In genomic region chr2:189661148-189661956, GRCh38 we compare ENCODE assay signal across 8 cellular contexts. TPM values are rescaled to one million over a fixed set of nuclear protein-coding genes. Genes with fewer than 3 reads are reported as not detected.
DNase-seq lines count a peak whose midpoint lies in the region; ATAC-seq and TF ChIP-seq lines count a peak whose summit lies in the region.

Gene ASNSD1, plus strand, starts transcription at chr2:189661459. Its CDS starts 4,674 bp downstream, at chr2:189666133.

- WGBS in urinary bladder: under 1% methylated on average over 46 of the region's 46 CpGs

- H3K4me1 ChIP-seq in left ventricle myocardium inferior (peaks cover 38% of the 10 kb centered on the region), urinary bladder (ENCODE audit: insufficient read depth) (peaks cover 3% of the 10 kb centered on the region)

- H3K9me3 Mint-ChIP-seq in progenitor cell of endocrine pancreas (ENCODE audit: low read depth): no peaks in the 10 kb centered on the region

- no peak within 1 kb of the TSS for H3K4me3 Mint-ChIP-seq in progenitor cell of endocrine pancreas (ENCODE audit: low read depth)

- H3K36me3 ChIP-seq in left ventricle myocardium inferior: peaks cover 13% of the 10 kb centered on the region
- no peaks in the 10 kb centered on the region for H3K36me3 ChIP-seq in urinary bladder (ENCODE audit: insufficient read depth)

- H3K4me1 Mint-ChIP-seq in progenitor cell of endocrine pancreas (ENCODE audit: low read depth): peaks cover 11% of the 10 kb centered on the region

- H3K27me3 Mint-ChIP-seq in progenitor cell of endocrine pancreas: no peaks in the 10 kb centered on the region

- H3K4me3 ChIP-seq in left ventricle myocardium inferior: peak within 1 kb of the TSS; percentile 75
- H3K4me3 ChIP-seq in urinary bladder (ENCODE audit: low read depth, low read length): peak within 1 kb of the TSS; percentile 66

- DNase-seq in GM13976 (ENCODE audit: low spot score) (peak; percentile 95), NCI-H146 (lab: John Stamatoyannopoulos, UW) (peak; percentile 98), T-helper 1 cell (peak; percentile 98 to 100 (median 99)), amygdala (lab: John Stamatoyannopoulos, UW) (peak; percentile 77 to 98 (median 93)), left ventricle myocardium inferior (peak; percentile 99), progenitor cell of endocrine pancreas (ENCODE audit: low spot score, unreplicated experiment) (peak; percentile 99)

- in situ Hi-C loops in GM13976 (cut with MboI; ENCODE audit: low sequenced_read_pairs, unreplicated experiment): loop anchor here (25.0 kb wide), 1 partner anchor 401 kb away; the partner anchor contains the start of gene MSTN

- peaks cover 6% of the 10 kb centered on the region for H3K36me3 Mint-ChIP-seq in progenitor cell of endocrine pancreas (ENCODE audit: insufficient read depth)

- peak; percentile 89 for ATAC-seq in HG02870 (IDR thresholded peaks at IDR 0.05; ENCODE audit: unreplicated experiment)

- no peaks in the 10 kb centered on the region for H3K9me3 ChIP-seq in left ventricle myocardium inferior (replicated peaks)

- H3K27ac ChIP-seq in left ventricle myocardium inferior (replicated peaks) (peak within 1 kb of the TSS; percentile 86), urinary bladder (ENCODE audit: low read depth) (peak within 1 kb of the TSS; percentile 86)

- peak; percentile 92 for TF ChIP-seq CTCF in GM13976 (IDR thresholded peaks at IDR 0.05; ENCODE audit: borderline replicate concordance, control extremely low read depth, extremely low read depth, insufficient read depth, missing control alignments)
- peak; percentile 98 for TF ChIP-seq CTCF in left ventricle myocardium inferior (IDR thresholded peaks at IDR 0.05; ENCODE audit: borderline replicate concordance)
- TF ChIP-seq CTCF in progenitor cell of endocrine pancreas (IDR thresholded peaks at IDR 0.05; ENCODE audit: unreplicated experiment): peak; percentile 97

- intact Hi-C loops in left ventricle myocardium inferior (cut with micrococcal nuclease): loop anchor here (2.0 kb wide), 1 partner anchor 37 kb away; no protein-coding TSS in a partner anchor

- H3K27ac Mint-ChIP-seq in progenitor cell of endocrine pancreas: no peak within 1 kb of the TSS

- H3K27me3 ChIP-seq in left ventricle myocardium inferior (ENCODE audit: low read depth): no peaks in the 10 kb centered on the region

RNA-seq across cellular contexts. Expression of gene ASNSD1, which starts in this region (rescaled TPM):
- total RNA-seq in left ventricle myocardium inferior (31.6 TPM), progenitor cell of endocrine pancreas (38.2 and 38.6 TPM in 2 replicates), urinary bladder (83.3 TPM)
- polyA plus RNA-seq in urinary bladder: 34.1 TPM

Comparison
In these comparisons a context has a peak if more than half of its experiments do, and no peak if none do; other contexts are left out.
1. Peak in every context shown above with its lines: DNase-seq, ATAC-seq, H3K4me3 ChIP-seq and H3K27ac ChIP-seq.